Comparison of ENCODE assay signal across 34 cellular contexts in genomic region chr10:109964318-109964717, GRCh38.
"Had no signal": no experiment of that assay in that cellular context is flagged by ENCODE, and none has a peak within 500 bp of the region (broad histone marks: within the 10 kb centered on the region; RNA-seq: fewer than 3 reads in every experiment).

No MANE protein-coding gene starts in this region.

- DNase-seq: activated CD4-positive, alpha-beta memory T cell treated with anti-CD3 and anti-CD28 coated beads for 36 hours; activated CD4-positive, alpha-beta T cell treated with anti-CD3 and anti-CD28 coated beads for 4 hours; activated CD4-positive, alpha-beta T cell treated with anti-CD3 and anti-CD28 coated beads, Interleukin-2, amount 50 U/mL, for 1 hour; activated CD4-positive, CD25-positive, alpha-beta regulatory T cell treated with anti-CD3 and anti-CD28 coated beads, Interleukin-2, amount 50 U/mL, for 72 hours; activated CD8-positive, alpha-beta memory T cell treated with anti-CD3 and anti-CD28 coated beads, Interleukin-2, amount 50 U/mL, for 4 hours; activated gamma-delta T cell treated with Interleukin-2 at 50 U/mL for 16 hours; activated naive CD4-positive, alpha-beta T cell treated with anti-CD3 and anti-CD28 coated beads for 36 hours; activated T-cell treated with anti-CD3 and anti-CD28 coated beads for 4 hours; activated T-cell treated with anti-CD3 and anti-CD28 coated beads, Interleukin-2, amount 50 U/mL, for 4 hours; adrenal gland; anterior cingulate cortex; caudate nucleus; NCI-H1105 treated with DMSO at 0.1 percent for 48 hours; NCI-H1436; NCI-H1694; NCI-H1930; NCI-H2081 treated with DMSO at 0.1 percent for 48 hours; NCI-H510A; NCI-H526; NCI-H748 treated with DMSO at 0.1 percent for 48 hours; NK-92 treated with Interleukin-12 subunit alpha and Interleukin-12 subunit beta, amount 100 ng/mL, for 24 hours; PC-3; Peyer's patch; RPMI8226; SHP77 treated with DMSO at 0.1 percent for 48 hours; SK-N-SH had no signal

- H3K9me3 ChIP-seq: adrenal gland, Peyer's patch, SJSA1, SK-N-SH had no signal

- H3K4me3 Mint-ChIP-seq: activated CD4-positive, alpha-beta memory T cell treated with anti-CD3 and anti-CD28 coated beads for 36 hours; activated naive CD4-positive, alpha-beta T cell treated with anti-CD3 and anti-CD28 coated beads for 36 hours; activated T-cell treated with anti-CD3 and anti-CD28 coated beads, Interleukin-2, amount 50 U/mL, for 4 hours; activated T-helper 1 cell treated with anti-CD3 and anti-CD28 coated beads, Interleukin-12 subunit alpha, Interleukin-12 subunit beta, Interleukin-2, Interleukin-4 antibody, amounts not matched to agents 30 ng/mL and 10 ng/mL and 1 ng/mL, durations not matched to agents 14 hours and 24 hours and 36 hours; T-helper 1 cell treated with Interleukin-12 subunit alpha and Interleukin-12 subunit beta and Interleukin-4 antibody, amounts not matched to agents 30 μg/mL and 1 μg/mL, for 36 hours; T-helper 2 cell treated with Interferon-gamma antibody and Interleukin-4, amounts not matched to agents 5 μg/mL and 100 μg/mL, for 36 hours had no signal

- H3K27me3 ChIP-seq: adrenal gland, Peyer's patch, SJSA1 had no signal

- FAIRE-seq: bronchial epithelial cell, TTC549 had no signal

- H3K4me3 ChIP-seq: adrenal gland, Peyer's patch, SJSA1 had no signal

- H3K9ac ChIP-seq: SK-N-SH had no signal

- H3K27ac ChIP-seq: adrenal gland, Peyer's patch, SJSA1 had no signal

- H3K36me3 ChIP-seq: adrenal gland, Peyer's patch, SJSA1 had no signal

- ATAC-seq: activated naive CD4-positive, alpha-beta T cell treated with anti-CD3 and anti-CD28 coated beads, Interleukin-2, amount 50 U/mL, for 72 hours; activated T-cell treated with anti-CD3 and anti-CD28 coated beads, Interleukin-2, amount 50 U/mL, for 4 hours; PC-3 had no signal

- H3K36me3 Mint-ChIP-seq: activated CD4-positive, alpha-beta memory T cell treated with anti-CD3 and anti-CD28 coated beads for 36 hours; activated naive CD4-positive, alpha-beta T cell treated with anti-CD3 and anti-CD28 coated beads, Interleukin-2, amount 50 U/mL, for 72 hours; brain had no signal

- H3K27me3 Mint-ChIP-seq: activated CD4-positive, alpha-beta memory T cell treated with anti-CD3 and anti-CD28 coated beads for 36 hours; brain had no signal

- H3K27ac Mint-ChIP-seq: activated CD4-positive, alpha-beta memory T cell treated with anti-CD3 and anti-CD28 coated beads for 36 hours; activated naive CD4-positive, alpha-beta T cell treated with anti-CD3 and anti-CD28 coated beads for 36 hours; activated naive CD4-positive, alpha-beta T cell treated with anti-CD3 and anti-CD28 coated beads, Interleukin-2, amount 50 U/mL, for 72 hours; activated T-helper 1 cell treated with anti-CD3 and anti-CD28 coated beads, Interleukin-12 subunit alpha, Interleukin-12 subunit beta, Interleukin-2, Interleukin-4 antibody, amounts not matched to agents 30 ng/mL and 10 ng/mL and 1 ng/mL, durations not matched to agents 14 hours and 24 hours and 36 hours; T-helper 1 cell treated with Interleukin-12 subunit alpha and Interleukin-12 subunit beta and Interleukin-4 antibody, amounts not matched to agents 30 μg/mL and 1 μg/mL, for 36 hours; T-helper 2 cell treated with Interferon-gamma antibody and Interleukin-4, amounts not matched to agents 5 μg/mL and 100 μg/mL, for 36 hours had no signal

- H3K9me3 Mint-ChIP-seq: activated CD4-positive, alpha-beta memory T cell treated with anti-CD3 and anti-CD28 coated beads for 36 hours; activated naive CD4-positive, alpha-beta T cell treated with anti-CD3 and anti-CD28 coated beads for 36 hours; activated naive CD4-positive, alpha-beta T cell treated with anti-CD3 and anti-CD28 coated beads, Interleukin-2, amount 50 U/mL, for 72 hours; activated T-cell treated with anti-CD3 and anti-CD28 coated beads, Interleukin-2, amount 50 U/mL, for 4 hours; activated T-helper 1 cell treated with anti-CD3 and anti-CD28 coated beads, Interleukin-12 subunit alpha, Interleukin-12 subunit beta, Interleukin-2, Interleukin-4 antibody, amounts not matched to agents 30 ng/mL and 10 ng/mL and 1 ng/mL, durations not matched to agents 14 hours and 24 hours and 36 hours; brain; T-helper 1 cell treated with Interleukin-12 subunit alpha and Interleukin-12 subunit beta and Interleukin-4 antibody, amounts not matched to agents 30 μg/mL and 1 μg/mL, for 36 hours; T-helper 2 cell treated with Interferon-gamma antibody and Interleukin-4, amounts not matched to agents 5 μg/mL and 100 μg/mL, for 36 hours had no signal
